ENCODE assay signal across 2 cellular contexts in genomic region chr11:77081381-77081851, GRCh38.
TF ChIP-seq lines count a peak whose summit lies in the region.

No MANE protein-coding gene starts in this region.

TF ChIP-seq in GM12891, 5 proteins besides CTCF, POLR2A, EP300 and RAD21 (continued from another document):
- TF ChIP-seq POLR2AphosphoS5 (IDR thresholded peaks at IDR 0.05; ENCODE audit: low read depth, low read length) (no peak), PAX5 (IDR thresholded peaks at IDR 0.05; ENCODE audit: insufficient read depth, low read length, severe bottlenecking) (no peak)

TF ChIP-seq in GM23338, 12 proteins besides CTCF, POLR2A, EP300 and RAD21:
- TF ChIP-seq ZNF462 (CRISPR knock-in tag; IDR thresholded peaks at IDR 0.05) (no peak), POLR2AphosphoS5 (IDR thresholded peaks at IDR 0.05; ENCODE audit: low read depth) (no peak)
TF ChIP-seq in GM23338: peak in this region for 0.
